In genomic region chr5:160064979-160065619, GRCh38 we compare ENCODE assay signal across 16 cellular contexts. TPM values are rescaled to one million over a fixed set of nuclear protein-coding genes. Genes with fewer than 3 reads are reported as not detected.
DNase-seq lines count a peak whose midpoint lies in the region; ATAC-seq, FAIRE-seq and TF ChIP-seq lines count a peak whose summit lies in the region.
"Had no signal": no experiment of that assay in that cellular context is flagged by ENCODE, and none has a peak within 500 bp of the region (broad histone marks: within the 10 kb centered on the region; RNA-seq: fewer than 3 reads in every experiment).

No MANE protein-coding gene starts in this region.

- peaks cover 8% of the 10 kb centered on the region; the same call in 2 of the 3 replicates for H3K36me3 Mint-ChIP-seq in GM23338 (ENCODE audit: low read depth)
- H3K36me3 Mint-ChIP-seq in nephron progenitor cell (ENCODE audit: low read depth), result peaks cover 25% of the 10 kb centered on the region
- peaks cover 10% of the 10 kb centered on the region for H3K36me3 Mint-ChIP-seq in natural killer cell treated with Interleukin-12 subunit alpha and Interleukin-12 subunit beta and Interleukin-15 and Interleukin-18, amount 100 ng/mL, for 72 hours
- peaks cover 20% of the 10 kb centered on the region for H3K36me3 Mint-ChIP-seq in activated T-helper 2 cell treated with anti-CD3 and anti-CD28 coated beads, Interferon-gamma antibody, Interleukin-2, Interleukin-4, amounts not matched to agents 10 μg/mL and 5 μg/mL and 100 μg/mL, durations not matched to agents 14 hours and 24 hours and 36 hours (ENCODE audit: low read depth)

- no peak overlapping the region for H3K4me3 ChIP-seq in GM23338
- no peak overlapping the region for H3K4me3 ChIP-seq in endothelial cell of umbilical vein (replicated peaks in 1 of 3; ENCODE audit: insufficient read depth in 1 of 3, low read depth in 1 of 3, low read length in 3 of 3)
- no peak overlapping the region for H3K4me3 ChIP-seq in Karpas-422 (ENCODE audit: low read length)
- H3K4me3 ChIP-seq: BLaER1 treated with 17β-estradiol and CSF1 and Interleukin-3, amounts not matched to agents 10 nM and 100 nM; testis had no signal

- no peak for TF ChIP-seq POLR2A in endothelial cell of umbilical vein (IDR thresholded peaks at IDR 0.05; ENCODE audit: low read depth, low read length)

- H3K27ac ChIP-seq in GM23338 (ENCODE audit: low read depth) (peak overlapping the region; percentile 63; the same call in 1 of the 2 replicates), endothelial cell of umbilical vein (ENCODE audit: insufficient read depth, low read depth, low read length) (no peak overlapping the region), Karpas-422 (ENCODE audit: low read length) (no peak overlapping the region)
- H3K27ac ChIP-seq: BLaER1 treated with 17β-estradiol and CSF1 and Interleukin-3, amounts not matched to agents 10 nM and 100 nM; testis had no signal

- H3F3A ChIP-seq in GM23338 (replicated peaks; ENCODE audit: low read depth), result no peaks in the 10 kb centered on the region; the same call in 1 of the 2 replicates

- H3K4me1 ChIP-seq in GM23338 (ENCODE audit: insufficient read depth) (peaks cover 9% of the 10 kb centered on the region), endothelial cell of umbilical vein (ENCODE audit: control insufficient read depth, extremely low read depth, insufficient read depth, low read length) (no peaks in the 10 kb centered on the region), Karpas-422 (ENCODE audit: low read length) (no peaks in the 10 kb centered on the region)
- H3K4me1 ChIP-seq: testis had no signal

- no peaks in the 10 kb centered on the region for H3K9me2 ChIP-seq in GM23338 (ENCODE audit: insufficient read depth)
- no peaks in the 10 kb centered on the region for H3K9me2 ChIP-seq in Karpas-422 (replicated peaks; ENCODE audit: insufficient read depth, low read length)

- H3K4me1 Mint-ChIP-seq in GM23338, result peaks cover 22% of the 10 kb centered on the region
- peaks cover 20% of the 10 kb centered on the region for H3K4me1 Mint-ChIP-seq in nephron progenitor cell
- H3K4me1 Mint-ChIP-seq in natural killer cell treated with Interleukin-12 subunit alpha and Interleukin-12 subunit beta and Interleukin-15 and Interleukin-18, amount 100 ng/mL, for 72 hours (ENCODE audit: low read depth in 2 of 2), result peaks cover 0 to 6% of the 10 kb centered on the region in 2 donors
- no peaks in the 10 kb centered on the region for H3K4me1 Mint-ChIP-seq in activated T-helper 2 cell treated with anti-CD3 and anti-CD28 coated beads, Interferon-gamma antibody, Interleukin-2, Interleukin-4, amounts not matched to agents 10 μg/mL and 5 μg/mL and 100 μg/mL, durations not matched to agents 14 hours and 24 hours and 36 hours (ENCODE audit: low read depth)
- H3K4me1 Mint-ChIP-seq: neural crest cell had no signal

- intact Hi-C loops in endothelial cell of umbilical vein (cut with micrococcal nuclease), result no loop called here
- intact Hi-C loops in activated T-helper 2 cell treated with anti-CD3 and anti-CD28 coated beads, Interferon-gamma antibody, Interleukin-2, Interleukin-4, amounts not matched to agents 10 μg/mL and 5 μg/mL and 100 μg/mL, durations not matched to agents 14 hours and 24 hours and 36 hours (cut with micrococcal nuclease), result no loop called here

- H3K9me3 Mint-ChIP-seq in GM23338 (no peaks in the 10 kb centered on the region), nephron progenitor cell (no peaks in the 10 kb centered on the region)
- no peaks in the 10 kb centered on the region for H3K9me3 Mint-ChIP-seq in natural killer cell treated with Interleukin-12 subunit alpha and Interleukin-12 subunit beta and Interleukin-15 and Interleukin-18, amount 100 ng/mL, for 72 hours
- no peaks in the 10 kb centered on the region for H3K9me3 Mint-ChIP-seq in activated T-helper 2 cell treated with anti-CD3 and anti-CD28 coated beads, Interferon-gamma antibody, Interleukin-2, Interleukin-4, amounts not matched to agents 10 μg/mL and 5 μg/mL and 100 μg/mL, durations not matched to agents 14 hours and 24 hours and 36 hours
- H3K9me3 Mint-ChIP-seq: activated naive CD4-positive, alpha-beta T cell treated with anti-CD3 and anti-CD28 coated beads for 36 hours; HFFc6; neural crest cell had no signal

- H4K20me1 ChIP-seq in GM23338 (replicated peaks; ENCODE audit: insufficient read depth) (no peaks in the 10 kb centered on the region; the same call in none of the 2 replicates), endothelial cell of umbilical vein (replicated peaks; ENCODE audit: control insufficient read depth, extremely low read depth, insufficient read depth, low read length) (no peaks in the 10 kb centered on the region), Karpas-422 (ENCODE audit: insufficient read depth, low read depth, low read length) (no peaks in the 10 kb centered on the region)

- no peak overlapping the region for H3K4me2 ChIP-seq in GM23338
- H3K4me2 ChIP-seq in endothelial cell of umbilical vein (ENCODE audit: insufficient read depth, low read length), result no peak overlapping the region
- no peak overlapping the region for H3K4me2 ChIP-seq in Karpas-422 (ENCODE audit: low read depth, low read length, poor library complexity, severe bottlenecking)
- H3K4me2 ChIP-seq: BLaER1 treated with 17β-estradiol and CSF1 and Interleukin-3, amounts not matched to agents 10 nM and 100 nM had no signal

- TF ChIP-seq CTCF in GM23338 (conservative IDR thresholded peaks at IDR 0.05; ENCODE audit: low read depth in 2 of 2) (no peak), endothelial cell of umbilical vein (IDR thresholded peaks at IDR 0.05; ENCODE audit: extremely low read depth in 1 of 2, insufficient read depth in 1 of 2, low read depth in 1 of 2, low read length in 2 of 2) (no peak), nephron progenitor cell (IDR thresholded peaks at IDR 0.05) (no peak)

- H3K27ac Mint-ChIP-seq in GM23338, result no peak overlapping the region; the same call in 1 of the 2 replicates
- peak overlapping the region; percentile 40 for H3K27ac Mint-ChIP-seq in nephron progenitor cell
- H3K27ac Mint-ChIP-seq in natural killer cell treated with Interleukin-12 subunit alpha and Interleukin-12 subunit beta and Interleukin-15 and Interleukin-18, amount 100 ng/mL, for 72 hours, result no peak overlapping the region
- H3K27ac Mint-ChIP-seq in activated T-helper 2 cell treated with anti-CD3 and anti-CD28 coated beads, Interferon-gamma antibody, Interleukin-2, Interleukin-4, amounts not matched to agents 10 μg/mL and 5 μg/mL and 100 μg/mL, durations not matched to agents 14 hours and 24 hours and 36 hours, result no peak overlapping the region
- H3K27ac Mint-ChIP-seq: activated CD8-positive, alpha-beta T cell treated with anti-CD3 and anti-CD28 coated beads, Interleukin-2, amount 10 ng/mL, durations not matched to agents 7 days and 5 days; activated naive CD4-positive, alpha-beta T cell treated with anti-CD3 and anti-CD28 coated beads for 36 hours; HFFc6 had no signal

- H3K4me3 Mint-ChIP-seq in GM23338, result no peak overlapping the region
- no peak overlapping the region for H3K4me3 Mint-ChIP-seq in nephron progenitor cell
- no peak overlapping the region for H3K4me3 Mint-ChIP-seq in natural killer cell treated with Interleukin-12 subunit alpha and Interleukin-12 subunit beta and Interleukin-15 and Interleukin-18, amount 100 ng/mL, for 72 hours
- H3K4me3 Mint-ChIP-seq in activated T-helper 2 cell treated with anti-CD3 and anti-CD28 coated beads, Interferon-gamma antibody, Interleukin-2, Interleukin-4, amounts not matched to agents 10 μg/mL and 5 μg/mL and 100 μg/mL, durations not matched to agents 14 hours and 24 hours and 36 hours (ENCODE audit: low read depth), result no peak overlapping the region
- H3K4me3 Mint-ChIP-seq: activated CD8-positive, alpha-beta T cell treated with anti-CD3 and anti-CD28 coated beads, Interleukin-2, amount 10 ng/mL, durations not matched to agents 7 days and 5 days; activated naive CD4-positive, alpha-beta T cell treated with anti-CD3 and anti-CD28 coated beads for 36 hours; HFFc6; neural crest cell had no signal

- dilution Hi-C loops in endothelial cell of umbilical vein (cut with MboI; ENCODE audit: extremely low pct_ligation_motif_present, low sequenced_read_pairs), result no loop called here

- DNase-seq in GM23338 (ENCODE audit: low spot score) (no peak), NCI-H2081 (lab: John Stamatoyannopoulos, UW) (peak; percentile 37 to 79), endothelial cell of umbilical vein (ENCODE audit: low read depth, low spot score) (no peak), nephron progenitor cell (peak; percentile 45), Karpas-422 (no peak)
- DNase-seq in natural killer cell treated with Interleukin-12 subunit alpha and Interleukin-12 subunit beta and Interleukin-15 and Interleukin-18, amount 100 ng/mL, for 72 hours (ENCODE audit: low spot score), result no peak
- DNase-seq in activated T-helper 2 cell treated with anti-CD3 and anti-CD28 coated beads, Interferon-gamma antibody, Interleukin-2, Interleukin-4, amounts not matched to agents 10 μg/mL and 5 μg/mL and 100 μg/mL, durations not matched to agents 14 hours and 24 hours and 36 hours (ENCODE audit: low spot score), result no peak
- DNase-seq in activated T-cell treated with anti-CD3 and anti-CD28 coated beads, Interleukin-2, amount 50 U/mL, for 1 hour, result no peak
- DNase-seq: activated CD8-positive, alpha-beta T cell treated with anti-CD3 and anti-CD28 coated beads, Interleukin-2, amount 10 ng/mL, durations not matched to agents 7 days and 5 days; activated naive CD4-positive, alpha-beta T cell treated with anti-CD3 and anti-CD28 coated beads for 36 hours; foreskin fibroblast; HFFc6; KBM-7; testis had no signal

- POLR2A ChIA-PET in endothelial cell of umbilical vein (lab: Charles Lee), result no interaction called here

- H3K27me3 Mint-ChIP-seq in GM23338 (ENCODE audit: insufficient read depth, low read depth, poor library complexity) (peaks cover 2% of the 10 kb centered on the region), nephron progenitor cell (ENCODE audit: low read depth, poor library complexity) (no peaks in the 10 kb centered on the region)
- no peaks in the 10 kb centered on the region for H3K27me3 Mint-ChIP-seq in natural killer cell treated with Interleukin-12 subunit alpha and Interleukin-12 subunit beta and Interleukin-15 and Interleukin-18, amount 100 ng/mL, for 72 hours
- no peaks in the 10 kb centered on the region for H3K27me3 Mint-ChIP-seq in activated T-helper 2 cell treated with anti-CD3 and anti-CD28 coated beads, Interferon-gamma antibody, Interleukin-2, Interleukin-4, amounts not matched to agents 10 μg/mL and 5 μg/mL and 100 μg/mL, durations not matched to agents 14 hours and 24 hours and 36 hours (ENCODE audit: low read depth)

- no peaks in the 10 kb centered on the region for H3K27me3 ChIP-seq in GM23338 (ENCODE audit: insufficient read depth)
- no peaks in the 10 kb centered on the region for H3K27me3 ChIP-seq in endothelial cell of umbilical vein (ENCODE audit: control insufficient read depth in 2 of 2, insufficient read depth in 2 of 2, low read length in 2 of 2)
- no peaks in the 10 kb centered on the region for H3K27me3 ChIP-seq in Karpas-422 (ENCODE audit: low read length)
- H3K27me3 ChIP-seq: BLaER1 treated with 17β-estradiol and CSF1 and Interleukin-3, amounts not matched to agents 10 nM and 100 nM; testis had no signal

- ATAC-seq in GM23338, result no peak
- no peak for ATAC-seq in natural killer cell treated with Interleukin-12 subunit alpha and Interleukin-12 subunit beta and Interleukin-15 and Interleukin-18, amount 100 ng/mL, for 72 hours
- ATAC-seq: activated CD8-positive, alpha-beta T cell treated with anti-CD3 and anti-CD28 coated beads, Interleukin-2, amount 10 ng/mL, durations not matched to agents 7 days and 5 days had no signal

- H2AFZ ChIP-seq in GM23338, result no peak overlapping the region
- H2AFZ ChIP-seq in endothelial cell of umbilical vein (ENCODE audit: low read depth, low read length), result no peak overlapping the region
- no peak overlapping the region for H2AFZ ChIP-seq in Karpas-422 (ENCODE audit: low read length)

- BruUV-seq in endothelial cell of umbilical vein (replicated peaks; lab: Mats Ljungman, UMichigan), result TSS peak; percentile 84

- H3K36me3 ChIP-seq in GM23338 (ENCODE audit: insufficient read depth) (peaks cover 8% of the 10 kb centered on the region), endothelial cell of umbilical vein (ENCODE audit: control insufficient read depth in 2 of 2, extremely low read depth in 1 of 2, insufficient read depth in 2 of 2, low read length in 2 of 2) (peaks cover 3 to 23% of the 10 kb centered on the region in 2 experiments), Karpas-422 (ENCODE audit: insufficient read depth, low read length) (peaks cover 5% of the 10 kb centered on the region; the same call in 1 of the 2 replicates)

- FAIRE-seq in endothelial cell of umbilical vein (lab: Jason Lieb, UNC), result no peak

- H3K9me3 ChIP-seq in endothelial cell of umbilical vein (replicated peaks; ENCODE audit: control insufficient read depth, insufficient read depth, low read length), result no peaks in the 10 kb centered on the region
- no peaks in the 10 kb centered on the region for H3K9me3 ChIP-seq in Karpas-422 (ENCODE audit: low read length)
- H3K9me3 ChIP-seq: BLaER1 treated with 17β-estradiol and CSF1 and Interleukin-3, amounts not matched to agents 10 nM and 100 nM; testis had no signal

- CTCF ChIA-PET in endothelial cell of umbilical vein (lab: Charles Lee), result interaction anchor here (1.2 kb wide), 1 partner anchor 11 kb away, joined by 6 read pairs; no protein-coding TSS in a partner anchor

- H3K9ac ChIP-seq in endothelial cell of umbilical vein (replicated peaks; ENCODE audit: extremely low read depth, insufficient read depth, low read length) (no peak overlapping the region), Karpas-422 (ENCODE audit: low read length) (no peak overlapping the region)
- H3K9ac ChIP-seq: BLaER1 treated with 17β-estradiol and CSF1 and Interleukin-3, amounts not matched to agents 10 nM and 100 nM had no signal

- H3K79me2 ChIP-seq in GM23338 (replicated peaks; ENCODE audit: insufficient read depth) (no peaks in the 10 kb centered on the region), endothelial cell of umbilical vein (ENCODE audit: control insufficient read depth, insufficient read depth, low read length) (no peaks in the 10 kb centered on the region), Karpas-422 (ENCODE audit: low read length) (no peaks in the 10 kb centered on the region)

- H3K9me1 ChIP-seq in endothelial cell of umbilical vein (replicated peaks; ENCODE audit: control insufficient read depth, extremely low read depth, insufficient read depth, low read length), result no peaks in the 10 kb centered on the region

RNA-seq across cellular contexts. Expression of gene PWWP2A, which starts 54.2 kb away (rescaled TPM):
- 60.5 and 81.6 TPM in 2 replicates for total RNA-seq in GM23338 (2014; rRNA removed; shearing (Covaris generic))
- polyA plus RNA-seq in GM23338 (2016; fragmentation: Nextera tagmentation; extraction: Ambion mirVana) (48.7 and 51.5 TPM in 2 replicates), endothelial cell of umbilical vein (4.6 and 4.8 TPM in 2 replicates)
- total RNA-seq in endothelial cell of umbilical vein, result 17.3 and 19.3 TPM in 2 replicates
- polyA plus RNA-seq in endothelial cell of umbilical vein (2011; cell fraction: cytosol; rRNA removed), result 6.8 and 7.5 TPM in 2 replicates
- 13.2 and 13.6 TPM in 2 replicates for polyA plus RNA-seq in endothelial cell of umbilical vein (2011; cell fraction: nucleus; rRNA removed)
- polyA plus RNA-seq in endothelial cell of umbilical vein (2012), result 10.0 and 13.3 TPM in 2 replicates
- polyA minus RNA-seq in endothelial cell of umbilical vein, result 11.3 and 14.6 TPM in 2 replicates
- 6.3 TPM for polyA minus RNA-seq in endothelial cell of umbilical vein (2011; cell fraction: cytosol; rRNA and poly(A)+ RNA removed)
- polyA minus RNA-seq in endothelial cell of umbilical vein (2011; cell fraction: nucleus; rRNA and poly(A)+ RNA removed), result 7.2 and 13.2 TPM in 2 replicates
- 10 to 100 TPM; 22.8 to 30.6 TPM for total RNA-seq in natural killer cell treated with Interleukin-12 subunit alpha and Interleukin-12 subunit beta and Interleukin-15 and Interleukin-18, amount 100 ng/mL, for 72 hours
- total RNA-seq in activated T-helper 2 cell treated with anti-CD3 and anti-CD28 coated beads, Interferon-gamma antibody, Interleukin-2, Interleukin-4, amounts not matched to agents 10 μg/mL and 5 μg/mL and 100 μg/mL, durations not matched to agents 14 hours and 24 hours and 36 hours, result 20.4 and 22.7 TPM in 2 replicates
- total RNA-seq in Karpas-422 (2014; rRNA removed; shearing (Covaris generic); ENCODE audit: low replicate concordance), result 21.5 and 25.8 TPM in 2 replicates

RNA-seq across cellular contexts. Expression of gene TTC1, which starts 56.2 kb away (rescaled TPM):
- total RNA-seq in GM23338 (2014; rRNA removed; shearing (Covaris generic)), result 48.9 and 51.5 TPM in 2 replicates
- polyA plus RNA-seq in GM23338 (2016; fragmentation: Nextera tagmentation; extraction: Ambion mirVana) (115 and 131 TPM in 2 replicates), endothelial cell of umbilical vein (23.9 and 25.9 TPM in 2 replicates)
- 59.6 and 62.6 TPM in 2 replicates for total RNA-seq in endothelial cell of umbilical vein
- 37.0 and 43.3 TPM in 2 replicates for polyA plus RNA-seq in endothelial cell of umbilical vein (2011; cell fraction: cytosol; rRNA removed)
- polyA plus RNA-seq in endothelial cell of umbilical vein (2011; cell fraction: nucleus; rRNA removed), result 22.0 and 23.9 TPM in 2 replicates
- polyA plus RNA-seq in endothelial cell of umbilical vein (2012), result 55.0 and 85.9 TPM in 2 replicates
- 23.7 and 27.5 TPM in 2 replicates for polyA minus RNA-seq in endothelial cell of umbilical vein
- 13.0 TPM for polyA minus RNA-seq in endothelial cell of umbilical vein (2011; cell fraction: cytosol; rRNA and poly(A)+ RNA removed)
- polyA minus RNA-seq in endothelial cell of umbilical vein (2011; cell fraction: nucleus; rRNA and poly(A)+ RNA removed), result 8.7 and 13.2 TPM in 2 replicates
- total RNA-seq in natural killer cell treated with Interleukin-12 subunit alpha and Interleukin-12 subunit beta and Interleukin-15 and Interleukin-18, amount 100 ng/mL, for 72 hours, result 10 to 100 TPM; 53.8 to 56.6 TPM
- total RNA-seq in activated T-helper 2 cell treated with anti-CD3 and anti-CD28 coated beads, Interferon-gamma antibody, Interleukin-2, Interleukin-4, amounts not matched to agents 10 μg/mL and 5 μg/mL and 100 μg/mL, durations not matched to agents 14 hours and 24 hours and 36 hours, result 64.0 and 64.9 TPM in 2 replicates
- total RNA-seq in Karpas-422 (2014; rRNA removed; shearing (Covaris generic); ENCODE audit: low replicate concordance), result 43.7 and 48.1 TPM in 2 replicates

Comparison
In these comparisons a context has a peak if more than half of its experiments do, and no peak if none do; other contexts are left out.
1. DNase-seq: peak in NCI-H2081 (2 of 2) and nephron progenitor cell (single experiment); none in GM23338 (single experiment), endothelial cell of umbilical vein (single experiment), natural killer cell treated with Interleukin-12 subunit alpha and Interleukin-12 subunit beta and Interleukin-15 and Interleukin-18, amount 100 ng/mL, for 72 hours (single experiment), activated T-helper 2 cell treated with anti-CD3 and anti-CD28 coated beads, Interferon-gamma antibody, Interleukin-2, Interleukin-4, amounts not matched to agents 10 μg/mL and 5 μg/mL and 100 μg/mL, durations not matched to agents 14 hours and 24 hours and 36 hours (single experiment), Karpas-422 (single experiment) and activated T-cell treated with anti-CD3 and anti-CD28 coated beads, Interleukin-2, amount 50 U/mL, for 1 hour (single experiment).